16 cellular contexts compared by ENCODE assay signal in the genomic region with DNA sequence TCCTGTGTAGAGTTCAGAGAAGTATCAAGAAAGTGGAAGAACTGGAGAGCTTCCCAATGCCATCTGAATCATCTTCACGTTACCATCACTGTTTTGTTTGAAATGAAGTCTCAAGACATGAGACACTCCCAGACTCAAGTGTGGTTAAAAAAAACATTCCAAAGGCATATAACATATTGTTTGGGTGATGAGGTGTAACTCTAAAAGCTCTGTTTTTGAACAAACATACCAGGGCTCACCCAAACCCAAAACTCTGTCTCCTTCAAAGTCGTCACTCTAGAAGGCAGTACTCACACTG. TPM values are rescaled to one million over a fixed set of nuclear protein-coding genes. Genes with fewer than 3 reads are reported as not detected.
DNase-seq lines count a peak whose midpoint lies in the region; ATAC-seq and TF ChIP-seq lines count a peak whose summit lies in the region.
"Had no signal": no experiment of that assay in that cellular context is flagged by ENCODE, and none has a peak within 500 bp of the region (broad histone marks: within the 10 kb centered on the region; RNA-seq: fewer than 3 reads in every experiment).

No MANE protein-coding gene starts in this region.

- no peaks in the 10 kb centered on the region for H3K27me3 ChIP-seq in kidney epithelial cell (ENCODE audit: control insufficient read depth, insufficient read depth, low read length)
- no peaks in the 10 kb centered on the region for H3K27me3 ChIP-seq in H7 (ENCODE audit: control insufficient read depth, insufficient read depth, low read length)
- H3K27me3 ChIP-seq: dorsolateral prefrontal cortex, heart left ventricle, upper lobe of left lung had no signal

- peak; percentile 31 for DNase-seq in ACHN
- peak; percentile 79 for DNase-seq in HT1080 (ENCODE audit: low read depth)
- peak; percentile 87 for DNase-seq in astrocyte of the spinal cord (ENCODE audit: low read depth, low spot score)
- peak; percentile 54 for DNase-seq in kidney epithelial cell (ENCODE audit: low read depth)
- no peak for DNase-seq in H7
- no peak for DNase-seq in NCI-H526 treated with DMSO at 0.1 percent for 48 hours (lab: John Stamatoyannopoulos, UW)
- no peak for DNase-seq in NCI-H1105 (lab: John Stamatoyannopoulos, UW)
- DNase-seq: activated CD8-positive, alpha-beta memory T cell treated with anti-CD3 and anti-CD28 coated beads, Interleukin-2, amount 10 ng/mL, durations not matched to agents 7 days and 5 days; DMS79 treated with DMSO at 0.1 percent for 48 hours; dorsolateral prefrontal cortex; heart left ventricle; NCI-H1092; NCI-H510A; upper lobe of left lung had no signal

- H3K36me3 ChIP-seq in kidney epithelial cell (ENCODE audit: control insufficient read depth, insufficient read depth, low read length), result no peaks in the 10 kb centered on the region
- H3K36me3 ChIP-seq in H7 (replicated peaks; ENCODE audit: control insufficient read depth, insufficient read depth, low read length), result no peaks in the 10 kb centered on the region
- H3K36me3 ChIP-seq: heart left ventricle, upper lobe of left lung had no signal

- in situ Hi-C loops in ACHN (cut with HindIII; ENCODE audit: low pct_ligation_motif_present, low pct_unique_long_range_greater_than_20kb, low sequenced_read_pairs), result no loop called here
- in situ Hi-C loops in astrocyte of the spinal cord (cut with HindIII; ENCODE audit: low sequenced_read_pairs), result no loop called here

- TF ChIP-seq CTCF in astrocyte of the spinal cord (IDR thresholded peaks at IDR 0.05; ENCODE audit: low read depth, low read length) (no peak), kidney epithelial cell (IDR thresholded peaks at IDR 0.05; ENCODE audit: insufficient read depth, low read length, poor library complexity, severe bottlenecking) (no peak)

- no peak for ATAC-seq in GM19351 (IDR thresholded peaks at IDR 0.05; ENCODE audit: unreplicated experiment)
- ATAC-seq: activated CD8-positive, alpha-beta memory T cell treated with anti-CD3 and anti-CD28 coated beads, Interleukin-2, amount 10 ng/mL, durations not matched to agents 7 days and 5 days; HCT116; heart left ventricle had no signal

- no peak overlapping the region for H3K4me3 ChIP-seq in astrocyte of the spinal cord (ENCODE audit: low read depth, low read length)
- no peak overlapping the region for H3K4me3 ChIP-seq in kidney epithelial cell (ENCODE audit: low read depth, low read length)
- no peak overlapping the region for H3K4me3 ChIP-seq in H7 (ENCODE audit: insufficient read depth, low read depth, low read length)
- H3K4me3 ChIP-seq: dorsolateral prefrontal cortex, heart left ventricle, upper lobe of left lung had no signal

RNA-seq across cellular contexts. Expression of a gene that starts 6.3 kb away (rescaled TPM):
- total RNA-seq in HT1080 (2014; rRNA removed; shearing (Covaris generic)), result 3.6 and 4.9 TPM in 2 replicates
- polyA plus RNA-seq in HT1080 (2015; cell fraction: cytosol; rRNA removed), result 6.2 and 8.1 TPM in 2 replicates
- polyA plus RNA-seq in HT1080 (2015; cell fraction: nucleus; rRNA removed), result 11.3 and 14.5 TPM in 2 replicates
- total RNA-seq in kidney epithelial cell, result 34.6 and 41.6 TPM in 2 replicates
- total RNA-seq in H7 (2014; rRNA removed; shearing (Covaris generic)), result 12.2 and 13.3 TPM in 2 replicates

Comparison
In these comparisons a context has a peak if more than half of its experiments do, and no peak if none do; other contexts are left out.
1. DNase-seq: peak in ACHN (single experiment), HT1080 (single experiment), astrocyte of the spinal cord (single experiment) and kidney epithelial cell (single experiment); none in H7 (single experiment), NCI-H526 treated with DMSO at 0.1 percent for 48 hours (single experiment) and NCI-H1105 (single experiment).